Comparison of ENCODE assay signal across 1 cellular context in genomic region chr20:38724603-38725457, GRCh38.
TF ChIP-seq lines count a peak whose summit lies in the region.

No MANE protein-coding gene starts in this region.

TF ChIP-seq in H1, 55 proteins besides CTCF, POLR2A, EP300 and RAD21:
- TF ChIP-seq TEAD4 (IDR thresholded peaks at IDR 0.05; ENCODE audit: low read depth, low read length) (0 out of 2 replicates have a peak, but pooled peaks have one; percentile 2), MAX (IDR thresholded peaks at IDR 0.05) (peak; percentile 76), CBX5 (IDR thresholded peaks at IDR 0.05; ENCODE audit: low read depth, low read length) (no peak), EZH2 (IDR thresholded peaks at IDR 0.05; ENCODE audit: low read depth, low read length, severe bottlenecking) (peak; percentile 76), NANOG (IDR thresholded peaks at IDR 0.05; ENCODE audit: insufficient read depth, low read depth, low read length, poor library complexity, severe bottlenecking) (peak; percentile 6), TBP (IDR thresholded peaks at IDR 0.05; ENCODE audit: low read depth, low read length) (peak; percentile 27; the same call in 1 of the 2 replicates), E2F6 (IDR thresholded peaks at IDR 0.05) (peak; percentile 57; the same call in 1 of the 2 replicates), SP2 (IDR thresholded peaks at IDR 0.05; ENCODE audit: low read length) (no peak), SUZ12 (IDR thresholded peaks at IDR 0.05; ENCODE audit: low read length) (peak; percentile 92), CTBP2 (IDR thresholded peaks at IDR 0.05; ENCODE audit: borderline replicate concordance, insufficient read depth, insufficient read length, low read length) (peak; percentile 97), SAP30 (IDR thresholded peaks at IDR 0.05; ENCODE audit: insufficient read depth, insufficient replicate concordance, low read length) (no peak), BCL11A (IDR thresholded peaks at IDR 0.05; ENCODE audit: low read depth in 2 of 2, low read length in 2 of 2) (no peak), KDM4A (IDR thresholded peaks at IDR 0.05; ENCODE audit: low read depth, low read length, severe bottlenecking) (peak; percentile 75), CHD2 (IDR thresholded peaks at IDR 0.05; ENCODE audit: low read length) (no peak), PHF8 (conservative IDR thresholded peaks at IDR 0.05; ENCODE audit: low read depth, low read length) (0 out of 2 replicates have a peak, but pooled peaks have one; percentile 11), MAFK (IDR thresholded peaks at IDR 0.05; ENCODE audit: low read depth, low read length) (no peak), EGR1 (IDR thresholded peaks at IDR 0.05; ENCODE audit: borderline replicate concordance, low read depth, low read length) (peak; percentile 91), TCF12 (IDR thresholded peaks at IDR 0.05; ENCODE audit: low read depth, low read length) (peak; percentile 81; the same call in 1 of the 2 replicates), SP1 (IDR thresholded peaks at IDR 0.05; ENCODE audit: low read depth, low read length) (peak; percentile 96), CEBPB (IDR thresholded peaks at IDR 0.05; ENCODE audit: low read depth, low read length) (no peak), HDAC2 (IDR thresholded peaks at IDR 0.05; ENCODE audit: borderline replicate concordance in 1 of 2, low read depth in 2 of 2, low read length in 2 of 2) (peak in 1 of 2 experiments; percentile 85; a peak in 1 of 4 replicates), ASH2L (IDR thresholded peaks at IDR 0.05; ENCODE audit: low read length) (peak; percentile 70), TAF1 (IDR thresholded peaks at IDR 0.05; ENCODE audit: low read depth, low read length) (no peak), CREB1 (IDR thresholded peaks at IDR 0.05) (peak; percentile 14; the same call in 1 of the 2 replicates), BACH1 (IDR thresholded peaks at IDR 0.05; ENCODE audit: low read length) (peak; percentile 53)
TF ChIP-seq in H1: peak in this region for 17.
